29 cellular contexts compared by ENCODE assay signal in genomic region chr2:96949153-96949520, GRCh38. TPM values are rescaled to one million over a fixed set of nuclear protein-coding genes. Genes with fewer than 3 reads are reported as not detected.
"Had no signal": no experiment of that assay in that cellular context is flagged by ENCODE, and none has a peak within 500 bp of the region (broad histone marks: within the 10 kb centered on the region; RNA-seq: fewer than 3 reads in every experiment).

No MANE protein-coding gene starts in this region.

- H3K27me3 ChIP-seq: gastrocnemius medialis, right atrium auricular region, stomach, transverse colon, vagina had no signal

- H3K27ac ChIP-seq: epithelial cell of prostate, gastrocnemius medialis, left lung, parathyroid adenoma, prostate gland, right atrium auricular region, stomach, thoracic aorta, vagina had no signal

- DNase-seq: effector CD8-positive, alpha-beta T cell; endodermal cell; foreskin fibroblast; gastrocnemius medialis; kidney; left cardiac atrium; mesenchymal stem cell; naive B cell; stimulated activated CD4-positive, alpha-beta T cell treated with anti-CD3 and anti-CD28 coated beads, Interleukin-12 subunit alpha, Interleukin-12 subunit beta, amount 100 ng/mL, for 4 hours; stimulated activated CD4-positive, alpha-beta T cell treated with anti-CD3 and anti-CD28 coated beads, Interleukin-1b, Interleukin-23, amount 100 ng/mL, for 48 hours; stimulated activated CD4-positive, alpha-beta T cell treated with anti-CD3 and anti-CD28 coated beads, Interleukin-4, amount 100 ng/mL, for 1 hour; stimulated activated CD8-positive, alpha-beta memory T cell treated with anti-CD3 and anti-CD28 coated beads, Interleukin-4, amount 100 ng/mL, for 48 hours; stimulated activated naive CD4-positive, alpha-beta T cell treated with Interleukin-2 at 50 U/mL for 16 hours; stomach; transverse colon had no signal

- H3K36me3 ChIP-seq: gastrocnemius medialis, left lung, prostate gland, right atrium auricular region, stomach, thoracic aorta, transverse colon, vagina had no signal

- H3K9me3 ChIP-seq: gastrocnemius medialis, left lung, mucosa of descending colon, prostate gland, right atrium auricular region, stomach, thoracic aorta, transverse colon, vagina had no signal

- H3K4me1 ChIP-seq: parathyroid adenoma had no signal

- ATAC-seq: esophagus mucosa; gastrocnemius medialis; left cardiac atrium; left lung; mucosa of descending colon; natural killer cell treated with Interleukin-12 subunit alpha and Interleukin-12 subunit beta and Interleukin-15 and Interleukin-18, amount 100 ng/mL, for 72 hours; sciatic nerve had no signal

- H3K4me3 ChIP-seq: gastrocnemius medialis, left lung, mucosa of descending colon, prostate gland, right atrium auricular region, smooth muscle cell, stomach, thoracic aorta, transverse colon, vagina had no signal

RNA-seq across cellular contexts. Expression of gene FAM178B, which starts 37.2 kb away (rescaled TPM):
- total RNA-seq: glomerular endothelial cell; lung microvascular endothelial cell; natural killer cell treated with Interleukin-12 subunit alpha and Interleukin-12 subunit beta and Interleukin-15 and Interleukin-18, amount 100 ng/mL, for 72 hours; right atrium auricular region; stomach; thoracic aorta; transverse colon; vagina had no signal
